Comparison of ENCODE assay signal across 1 cellular context in genomic region chr11:62787005-62787759, GRCh38.
A peak's percentile ranks its signal among the peaks of the same experiment; 100 is the strongest.
TF ChIP-seq lines count a peak whose summit lies in the region.

A gene with protein sequence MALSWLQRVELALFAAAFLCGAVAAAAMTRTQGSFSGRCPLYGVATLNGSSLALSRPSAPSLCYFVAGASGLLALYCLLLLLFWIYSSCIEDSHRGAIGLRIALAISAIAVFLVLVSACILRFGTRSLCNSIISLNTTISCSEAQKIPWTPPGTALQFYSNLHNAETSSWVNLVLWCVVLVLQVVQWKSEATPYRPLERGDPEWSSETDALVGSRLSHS (plus strand): TSS chr11:62787402. CDS start chr11:62787432, 30 bp downstream.

TF ChIP-seq in HEK293, 187 proteins besides CTCF, POLR2A, EP300 and RAD21 (continued from another document and continues in another):
- peak; percentile 38 for TF ChIP-seq ZNF341 (tag by site-specific recombination; IDR thresholded peaks at IDR 0.05; ENCODE audit: low read depth)
- TF ChIP-seq ZNF423 (tag by site-specific recombination; IDR thresholded peaks at IDR 0.05): no peak
- TF ChIP-seq ZNF175 (tag by site-specific recombination; IDR thresholded peaks at IDR 0.05): no peak
- TF ChIP-seq ZNF426 (tag by site-specific recombination; IDR thresholded peaks at IDR 0.05): no peak
- no peak for TF ChIP-seq PRDM4 (tag by site-specific recombination; IDR thresholded peaks at IDR 0.05)
- TF ChIP-seq ZNF571 (tag by site-specific recombination; IDR thresholded peaks at IDR 0.05): no peak
- TF ChIP-seq ZNF155 (tag by site-specific recombination; IDR thresholded peaks at IDR 0.05): no peak
- TF ChIP-seq ZNF544 (tag by site-specific recombination; IDR thresholded peaks at IDR 0.05): no peak
- no peak for TF ChIP-seq ZNF214 (tag by site-specific recombination; IDR thresholded peaks at IDR 0.05; ENCODE audit: borderline replicate concordance)
- TF ChIP-seq, protein P1, sequence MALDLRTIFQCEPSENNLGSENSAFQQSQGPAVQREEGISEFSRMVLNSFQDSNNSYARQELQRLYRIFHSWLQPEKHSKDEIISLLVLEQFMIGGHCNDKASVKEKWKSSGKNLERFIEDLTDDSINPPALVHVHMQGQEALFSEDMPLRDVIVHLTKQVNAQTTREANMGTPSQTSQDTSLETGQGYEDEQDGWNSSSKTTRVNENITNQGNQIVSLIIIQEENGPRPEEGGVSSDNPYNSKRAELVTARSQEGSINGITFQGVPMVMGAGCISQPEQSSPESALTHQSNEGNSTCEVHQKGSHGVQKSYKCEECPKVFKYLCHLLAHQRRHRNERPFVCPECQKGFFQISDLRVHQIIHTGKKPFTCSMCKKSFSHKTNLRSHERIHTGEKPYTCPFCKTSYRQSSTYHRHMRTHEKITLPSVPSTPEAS (tag by site-specific recombination; IDR thresholded peaks at IDR 0.05): no peak
- TF ChIP-seq ZNF621 (tag by site-specific recombination; IDR thresholded peaks at IDR 0.05): no peak
- TF ChIP-seq ZNF777 (tag by site-specific recombination; IDR thresholded peaks at IDR 0.05; ENCODE audit: borderline replicate concordance): no peak
- no peak; the same call in 1 of the 2 replicates for TF ChIP-seq ZXDB (tag by site-specific recombination; IDR thresholded peaks at IDR 0.05)
- TF ChIP-seq ZBTB44 (tag by site-specific recombination; IDR thresholded peaks at IDR 0.05): peak; percentile 23; the same call in 1 of the 2 replicates
- 0 out of 2 replicates have a peak, but pooled peaks have one; percentile 72 for TF ChIP-seq BCL11A (tag by site-specific recombination; IDR thresholded peaks at IDR 0.05; ENCODE audit: low read depth)
- TF ChIP-seq ZNF10 (tag by site-specific recombination; IDR thresholded peaks at IDR 0.05): no peak
- TF ChIP-seq ZNF37A (tag by site-specific recombination; IDR thresholded peaks at IDR 0.05): no peak
- TF ChIP-seq ZNF132 (tag by site-specific recombination; IDR thresholded peaks at IDR 0.05; ENCODE audit: borderline replicate concordance): no peak
- TF ChIP-seq GLI2 (tag by site-specific recombination; IDR thresholded peaks at IDR 0.05; ENCODE audit: borderline replicate concordance, low read depth): no peak
- TF ChIP-seq, protein P2, sequence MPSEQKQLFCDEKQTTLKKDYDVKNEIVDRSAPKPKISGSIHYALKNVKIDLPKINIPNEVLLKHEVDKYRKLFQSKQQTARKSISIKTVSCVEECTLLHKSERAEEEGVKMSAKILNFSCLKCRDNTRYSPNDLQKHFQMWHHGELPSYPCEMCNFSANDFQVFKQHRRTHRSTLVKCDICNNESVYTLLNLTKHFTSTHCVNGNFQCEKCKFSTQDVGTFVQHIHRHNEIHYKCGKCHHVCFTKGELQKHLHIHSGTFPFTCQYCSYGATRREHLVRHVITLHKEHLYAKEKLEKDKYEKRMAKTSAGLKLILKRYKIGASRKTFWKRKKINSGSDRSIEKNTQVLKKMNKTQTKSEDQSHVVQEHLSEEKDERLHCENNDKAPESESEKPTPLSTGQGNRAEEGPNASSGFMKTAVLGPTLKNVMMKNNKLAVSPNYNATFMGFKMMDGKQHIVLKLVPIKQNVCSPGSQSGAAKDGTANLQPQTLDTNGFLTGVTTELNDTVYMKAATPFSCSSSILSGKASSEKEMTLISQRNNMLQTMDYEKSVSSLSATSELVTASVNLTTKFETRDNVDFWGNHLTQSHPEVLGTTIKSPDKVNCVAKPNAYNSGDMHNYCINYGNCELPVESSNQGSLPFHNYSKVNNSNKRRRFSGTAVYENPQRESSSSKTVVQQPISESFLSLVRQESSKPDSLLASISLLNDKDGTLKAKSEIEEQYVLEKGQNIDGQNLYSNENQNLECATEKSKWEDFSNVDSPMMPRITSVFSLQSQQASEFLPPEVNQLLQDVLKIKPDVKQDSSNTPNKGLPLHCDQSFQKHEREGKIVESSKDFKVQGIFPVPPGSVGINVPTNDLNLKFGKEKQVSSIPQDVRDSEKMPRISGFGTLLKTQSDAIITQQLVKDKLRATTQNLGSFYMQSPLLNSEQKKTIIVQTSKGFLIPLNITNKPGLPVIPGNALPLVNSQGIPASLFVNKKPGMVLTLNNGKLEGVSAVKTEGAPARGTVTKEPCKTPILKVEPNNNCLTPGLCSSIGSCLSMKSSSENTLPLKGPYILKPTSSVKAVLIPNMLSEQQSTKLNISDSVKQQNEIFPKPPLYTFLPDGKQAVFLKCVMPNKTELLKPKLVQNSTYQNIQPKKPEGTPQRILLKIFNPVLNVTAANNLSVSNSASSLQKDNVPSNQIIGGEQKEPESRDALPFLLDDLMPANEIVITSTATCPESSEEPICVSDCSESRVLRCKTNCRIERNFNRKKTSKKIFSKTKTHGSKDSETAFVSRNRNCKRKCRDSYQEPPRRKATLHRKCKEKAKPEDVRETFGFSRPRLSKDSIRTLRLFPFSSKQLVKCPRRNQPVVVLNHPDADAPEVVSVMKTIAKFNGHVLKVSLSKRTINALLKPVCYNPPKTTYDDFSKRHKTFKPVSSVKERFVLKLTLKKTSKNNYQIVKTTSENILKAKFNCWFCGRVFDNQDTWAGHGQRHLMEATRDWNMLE (tag by site-specific recombination; conservative IDR thresholded peaks at IDR 0.05; ENCODE audit: low read depth): no peak
- TF ChIP-seq, protein P3, sequence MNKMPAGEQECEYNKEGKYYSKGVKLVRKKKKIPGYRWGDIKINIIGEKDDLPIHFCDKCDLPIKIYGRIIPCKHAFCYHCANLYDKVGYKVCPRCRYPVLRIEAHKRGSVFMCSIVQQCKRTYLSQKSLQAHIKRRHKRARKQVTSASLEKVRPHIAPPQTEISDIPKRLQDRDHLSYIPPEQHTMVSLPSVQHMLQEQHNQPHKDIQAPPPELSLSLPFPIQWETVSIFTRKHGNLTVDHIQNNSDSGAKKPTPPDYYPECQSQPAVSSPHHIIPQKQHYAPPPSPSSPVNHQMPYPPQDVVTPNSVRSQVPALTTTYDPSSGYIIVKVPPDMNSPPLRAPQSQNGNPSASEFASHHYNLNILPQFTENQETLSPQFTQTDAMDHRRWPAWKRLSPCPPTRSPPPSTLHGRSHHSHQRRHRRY (tag by site-specific recombination; IDR thresholded peaks at IDR 0.05): no peak
- no peak for TF ChIP-seq ZBTB6 (tag by site-specific recombination; IDR thresholded peaks at IDR 0.05)
- TF ChIP-seq ZNF114 (tag by site-specific recombination; IDR thresholded peaks at IDR 0.05): no peak
- no peak for TF ChIP-seq ZBTB49 (tag by site-specific recombination; IDR thresholded peaks at IDR 0.05; ENCODE audit: low read depth)
- TF ChIP-seq TSHZ1 (tag by site-specific recombination; IDR thresholded peaks at IDR 0.05; ENCODE audit: borderline replicate concordance): no peak
- peak; percentile 95 for TF ChIP-seq SP2 (tag by site-specific recombination; IDR thresholded peaks at IDR 0.05)
- TF ChIP-seq, protein P4, sequence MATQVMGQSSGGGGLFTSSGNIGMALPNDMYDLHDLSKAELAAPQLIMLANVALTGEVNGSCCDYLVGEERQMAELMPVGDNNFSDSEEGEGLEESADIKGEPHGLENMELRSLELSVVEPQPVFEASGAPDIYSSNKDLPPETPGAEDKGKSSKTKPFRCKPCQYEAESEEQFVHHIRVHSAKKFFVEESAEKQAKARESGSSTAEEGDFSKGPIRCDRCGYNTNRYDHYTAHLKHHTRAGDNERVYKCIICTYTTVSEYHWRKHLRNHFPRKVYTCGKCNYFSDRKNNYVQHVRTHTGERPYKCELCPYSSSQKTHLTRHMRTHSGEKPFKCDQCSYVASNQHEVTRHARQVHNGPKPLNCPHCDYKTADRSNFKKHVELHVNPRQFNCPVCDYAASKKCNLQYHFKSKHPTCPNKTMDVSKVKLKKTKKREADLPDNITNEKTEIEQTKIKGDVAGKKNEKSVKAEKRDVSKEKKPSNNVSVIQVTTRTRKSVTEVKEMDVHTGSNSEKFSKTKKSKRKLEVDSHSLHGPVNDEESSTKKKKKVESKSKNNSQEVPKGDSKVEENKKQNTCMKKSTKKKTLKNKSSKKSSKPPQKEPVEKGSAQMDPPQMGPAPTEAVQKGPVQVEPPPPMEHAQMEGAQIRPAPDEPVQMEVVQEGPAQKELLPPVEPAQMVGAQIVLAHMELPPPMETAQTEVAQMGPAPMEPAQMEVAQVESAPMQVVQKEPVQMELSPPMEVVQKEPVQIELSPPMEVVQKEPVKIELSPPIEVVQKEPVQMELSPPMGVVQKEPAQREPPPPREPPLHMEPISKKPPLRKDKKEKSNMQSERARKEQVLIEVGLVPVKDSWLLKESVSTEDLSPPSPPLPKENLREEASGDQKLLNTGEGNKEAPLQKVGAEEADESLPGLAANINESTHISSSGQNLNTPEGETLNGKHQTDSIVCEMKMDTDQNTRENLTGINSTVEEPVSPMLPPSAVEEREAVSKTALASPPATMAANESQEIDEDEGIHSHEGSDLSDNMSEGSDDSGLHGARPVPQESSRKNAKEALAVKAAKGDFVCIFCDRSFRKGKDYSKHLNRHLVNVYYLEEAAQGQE (tag by site-specific recombination; IDR thresholded peaks at IDR 0.05): no peak
- TF ChIP-seq ZNF610 (tag by site-specific recombination; IDR thresholded peaks at IDR 0.05; ENCODE audit: borderline replicate concordance): peak; percentile 87
- TF ChIP-seq ZNF555 (tag by site-specific recombination; conservative IDR thresholded peaks at IDR 0.05): no peak
- no peak for TF ChIP-seq ZNF529 (tag by site-specific recombination; IDR thresholded peaks at IDR 0.05; ENCODE audit: insufficient replicate concordance)
